1 cellular context compared by ENCODE assay signal in genomic region chr1:8866792-8867415, GRCh38.
TF ChIP-seq lines count a peak whose summit lies in the region.

No MANE protein-coding gene starts in this region.

TF ChIP-seq in WTC11, 78 proteins besides CTCF, POLR2A, EP300 and RAD21 (continued from another document):
- TF ChIP-seq MLX (CRISPR knock-in tag; IDR thresholded peaks at IDR 0.05) (no peak), HMGXB4 (CRISPR knock-in tag; IDR thresholded peaks at IDR 0.05) (no peak), PRRX2 (CRISPR knock-in tag; IDR thresholded peaks at IDR 0.05) (no peak), CREB1 (CRISPR knock-in tag; IDR thresholded peaks at IDR 0.05) (no peak), ZNF671 (CRISPR knock-in tag; IDR thresholded peaks at IDR 0.05) (no peak), ZNF512 (CRISPR knock-in tag; IDR thresholded peaks at IDR 0.05; ENCODE audit: borderline replicate concordance) (no peak), STAT6 (CRISPR knock-in tag; conservative IDR thresholded peaks at IDR 0.05; ENCODE audit: low read depth) (no peak), NFYB (CRISPR knock-in tag; conservative IDR thresholded peaks at IDR 0.05; ENCODE audit: low read depth) (no peak), EMX1 (CRISPR knock-in tag; IDR thresholded peaks at IDR 0.05) (no peak), NFATC4 (CRISPR knock-in tag; IDR thresholded peaks at IDR 0.05) (no peak), PRDM15 (CRISPR knock-in tag; IDR thresholded peaks at IDR 0.05) (no peak), USF1 (CRISPR knock-in tag; IDR thresholded peaks at IDR 0.05) (no peak), SMAD4 (CRISPR knock-in tag; IDR thresholded peaks at IDR 0.05) (no peak), SP1 (CRISPR knock-in tag; conservative IDR thresholded peaks at IDR 0.05) (no peak)
